Comparison of ENCODE assay signal across 16 cellular contexts in genomic region chr5:34016750-34017149, GRCh38. TPM values are rescaled to one million over a fixed set of nuclear protein-coding genes. Genes with fewer than 3 reads are reported as not detected.
DNase-seq lines count a peak whose midpoint lies in the region; ATAC-seq, FAIRE-seq and TF ChIP-seq lines count a peak whose summit lies in the region.
"Had no signal": no experiment of that assay in that cellular context is flagged by ENCODE, and none has a peak within 500 bp of the region (broad histone marks: within the 10 kb centered on the region; RNA-seq: fewer than 3 reads in every experiment).

No MANE protein-coding gene starts in this region.

- H3K56ac ChIP-seq in IMR-90 (ENCODE audit: extremely low read depth, insufficient read depth, low read length) = no peak overlapping the region

- POLR2A ChIA-PET in IMR-90 (lab: Charles Lee; ENCODE audit: unreplicated experiment) (no interaction called here), HepG2 (lab: Yijun Ruan, JAX) (interaction anchor here (3.1 kb wide), 1 partner anchor 9 kb away, joined by 14 read pairs; the partner anchor contains the start of gene AMACR)

- ATAC-seq in IMR-90 (ENCODE audit: low read depth) = no peak
- no peak for ATAC-seq in HepG2
- ATAC-seq in gastroesophageal sphincter = no peak
- no peak for ATAC-seq in stimulated activated naive B cell treated with anti-CD40 and anti-IgM and Interleukin-4, amounts not matched to agents 10 μg/mL and 1 μg/mL and 100 μg/mL, for 72 hours (replicated peaks)
- ATAC-seq: GM23338 had no signal

- no peaks in the 10 kb centered on the region for H3K79me2 ChIP-seq in HepG2 (ENCODE audit: insufficient read depth, low read length)

- no peaks in the 10 kb centered on the region for H4K20me1 ChIP-seq in IMR-90 (ENCODE audit: insufficient read depth, low read length)
- no peaks in the 10 kb centered on the region for H4K20me1 ChIP-seq in HepG2 (ENCODE audit: insufficient read depth, low read length)

- no peaks in the 10 kb centered on the region for H3K9me1 ChIP-seq in IMR-90 (ENCODE audit: insufficient read depth, low read length)

- H2BK20ac ChIP-seq in IMR-90 (ENCODE audit: low read depth, low read length) = no peak overlapping the region

- no peak for TF ChIP-seq RAD21 in IMR-90 (IDR thresholded peaks at IDR 0.05; ENCODE audit: low read length)
- no peak for TF ChIP-seq RAD21 in HepG2 (CRISPR knock-in tag; IDR thresholded peaks at IDR 0.05)

- peaks cover 5 to 17% of the 10 kb centered on the region in 2 donors for H3K36me3 Mint-ChIP-seq in stimulated activated naive B cell treated with anti-CD40 and anti-IgM and Interleukin-4, amounts not matched to agents 10 μg/mL and 1 μg/mL and 100 μg/mL, for 72 hours

- H3K4me3 ChIP-seq in IMR-90 (ENCODE audit: insufficient read depth, low read depth, low read length) (no peak overlapping the region), bronchial epithelial cell (ENCODE audit: low read depth, low read length) (no peak overlapping the region), HepG2 (replicated peaks in 1 of 3; ENCODE audit: insufficient read depth in 1 of 3, low read depth in 2 of 3, low read length in 3 of 3) (no peak overlapping the region), gastroesophageal sphincter (no peak overlapping the region)
- H3K4me3 ChIP-seq: GM23338 had no signal

- H3K23ac ChIP-seq in IMR-90 (ENCODE audit: low read depth, low read length) = no peak overlapping the region

- H3K14ac ChIP-seq in IMR-90 (replicated peaks; ENCODE audit: low read depth, low read length) = no peak overlapping the region

- H3K4ac ChIP-seq in IMR-90 (ENCODE audit: low read depth, low read length) = no peak overlapping the region

- H3K36me3 ChIP-seq in IMR-90 (ENCODE audit: control insufficient read depth, insufficient read depth, low read length) (no peaks in the 10 kb centered on the region), bronchial epithelial cell (ENCODE audit: control insufficient read depth, insufficient read depth, low read length) (no peaks in the 10 kb centered on the region), HepG2 (replicated peaks in 1 of 2; ENCODE audit: control insufficient read depth in 1 of 2, insufficient read depth in 2 of 2, low read length in 2 of 2) (no peaks in the 10 kb centered on the region; a peak in 1 of 5 replicates), gastroesophageal sphincter (peaks cover 0 to 14% of the 10 kb centered on the region in 2 donors)

- no peak overlapping the region for H3K27ac Mint-ChIP-seq in stimulated activated naive B cell treated with anti-CD40 and anti-IgM and Interleukin-4, amounts not matched to agents 10 μg/mL and 1 μg/mL and 100 μg/mL, for 72 hours
- H3K27ac Mint-ChIP-seq: CD4-positive, alpha-beta T cell; H9 had no signal

- peaks cover 0 to 3% of the 10 kb centered on the region in 2 donors for H3K9me3 Mint-ChIP-seq in stimulated activated naive B cell treated with anti-CD40 and anti-IgM and Interleukin-4, amounts not matched to agents 10 μg/mL and 1 μg/mL and 100 μg/mL, for 72 hours
- H3K9me3 Mint-ChIP-seq: CD4-positive, alpha-beta T cell; GM23338; H9 had no signal

- WGBS in IMR-90 (ENCODE audit: extremely low coverage in 2 of 2, insufficient read length in 1 of 2), 2 experiments = 83% methylated on average over 2 of the region's 2 CpGs; no CpG with 5 or more reads in 1 of the 2 experiments
- WGBS in HepG2 (ENCODE audit: low lambda C conversion rate) = 94% methylated on average over 2 of the region's 2 CpGs
- 48 to 100% methylated on average over 2 of the region's 2 CpGs for WGBS in gastroesophageal sphincter (ENCODE audit: low coverage in 1 of 2), 2 donors

- dilution Hi-C loops in IMR-90 (cut with HindIII; ENCODE audit: low sequenced_read_pairs, unreplicated experiment) = no loop called here

- H3K27me3 ChIP-seq in IMR-90 (ENCODE audit: control insufficient read depth, insufficient read depth, low read length) (no peaks in the 10 kb centered on the region), bronchial epithelial cell (ENCODE audit: control insufficient read depth, insufficient read depth, low read length) (no peaks in the 10 kb centered on the region), HepG2 (ENCODE audit: control insufficient read depth in 1 of 2, insufficient read depth in 2 of 2, low read length in 2 of 2) (no peaks in the 10 kb centered on the region), gastroesophageal sphincter (no peaks in the 10 kb centered on the region)

- H4K91ac ChIP-seq in IMR-90 (ENCODE audit: insufficient read depth, low read depth, low read length) = no peak overlapping the region

- no peak overlapping the region for H2AFZ ChIP-seq in IMR-90 (replicated peaks; ENCODE audit: low read length, poor library complexity)
- no peak overlapping the region for H2AFZ ChIP-seq in HepG2 (ENCODE audit: low read length)
- H2AFZ ChIP-seq: GM23338 had no signal

- no peak overlapping the region for H3K4me3 Mint-ChIP-seq in stimulated activated naive B cell treated with anti-CD40 and anti-IgM and Interleukin-4, amounts not matched to agents 10 μg/mL and 1 μg/mL and 100 μg/mL, for 72 hours
- H3K4me3 Mint-ChIP-seq: CD4-positive, alpha-beta T cell; GM23338; H9 had no signal

- no peak for TF ChIP-seq POLR2A in IMR-90 (IDR thresholded peaks at IDR 0.05; ENCODE audit: low read depth, low read length)
- TF ChIP-seq POLR2A in HepG2 (IDR thresholded peaks at IDR 0.05; ENCODE audit: insufficient read depth in 1 of 2, low read depth in 2 of 2, low read length in 2 of 2) = no peak
- TF ChIP-seq POLR2A in gastroesophageal sphincter (IDR thresholded peaks at IDR 0.05) = no peak

- BruUV-seq in IMR-90 (replicated peaks; lab: Mats Ljungman, UMichigan) = no TSS peak
- no TSS peak for BruUV-seq in HepG2 (replicated peaks; lab: Mats Ljungman, UMichigan)

- H3K4me1 ChIP-seq in IMR-90 (ENCODE audit: control insufficient read depth, insufficient read depth, low read length) (peaks cover 2% of the 10 kb centered on the region; the same call in 1 of the 2 replicates), HepG2 (ENCODE audit: insufficient read depth, low read length) (peaks cover 10% of the 10 kb centered on the region), gastroesophageal sphincter (peaks cover 0 to 4% (median 0%) of the 10 kb centered on the region in 3 donors)

- DNase-seq in IMR-90 (no peak), bronchial epithelial cell (ENCODE audit: low read depth) (peak; percentile 16), HepG2 (ENCODE audit: low spot score) (no peak), NOMO-1 treated with dmso at 0.1 percent for 144 hours (lab: John Stamatoyannopoulos, UW; ENCODE audit: unreplicated experiment) (no peak)
- no peak for DNase-seq in stimulated activated naive B cell treated with anti-CD40 and anti-IgM and Interleukin-4, amounts not matched to agents 10 μg/mL and 1 μg/mL and 100 μg/mL, for 72 hours
- DNase-seq: AML-193; CD4-positive, alpha-beta T cell; DMS153; DMS79 treated with DMSO at 0.1 percent for 48 hours; GF-D8; H9 had no signal

- H2BK120ac ChIP-seq in IMR-90 (ENCODE audit: low read depth, low read length) = no peak overlapping the region

- H3K79me1 ChIP-seq in IMR-90 (ENCODE audit: low read depth in 1 of 2, low read length in 2 of 2) = no peaks in the 10 kb centered on the region

- H4K5ac ChIP-seq in IMR-90 (ENCODE audit: low read depth, low read length) = no peak overlapping the region

- CTCF ChIA-PET in IMR-90 (lab: Yijun Ruan, JAX) (interaction anchor here (0.6 kb wide), 1 partner anchor 11 kb away, joined by 3 read pairs; no protein-coding TSS in a partner anchor), HepG2 (lab: Yijun Ruan, JAX; ENCODE audit: low intra/inter-chr PET ratio, low total read pairs) (no interaction called here)

- H2BK15ac ChIP-seq in IMR-90 (ENCODE audit: low read depth, low read length) = no peak overlapping the region

- H3K9ac ChIP-seq in IMR-90 (ENCODE audit: low read depth, low read length) = no peak overlapping the region
- no peak overlapping the region for H3K9ac ChIP-seq in HepG2 (ENCODE audit: insufficient read depth, low read depth, low read length)

- H2BK5ac ChIP-seq in IMR-90 (ENCODE audit: low read depth, low read length, poor library complexity, severe bottlenecking) = no peak overlapping the region

- TF ChIP-seq CTCF in IMR-90 (conservative IDR thresholded peaks at IDR 0.05; ENCODE audit: low read depth, low read length) (no peak), bronchial epithelial cell (IDR thresholded peaks at IDR 0.05; ENCODE audit: insufficient read depth, low read length, severe bottlenecking) (no peak), HepG2 (CRISPR knock-in tag; IDR thresholded peaks at IDR 0.05) (no peak), gastroesophageal sphincter (IDR thresholded peaks at IDR 0.05) (no peak)

- in situ Hi-C loops in IMR-90 (cut with MboI; ENCODE audit: low sequenced_read_pairs) = no loop called here
- in situ Hi-C loops in HepG2 (cut with HindIII; ENCODE audit: extremely low pct_ligation_motif_present, low pct_unique_long_range_greater_than_20kb) = no loop called here

- H4K8ac ChIP-seq in IMR-90 (ENCODE audit: low read depth in 2 of 2, low read length in 2 of 2) = no peak overlapping the region

- intact Hi-C loops in IMR-90 (cut with micrococcal nuclease) (no loop called here), HepG2 (cut with micrococcal nuclease; ENCODE audit: unreplicated experiment) (no loop called here)

- no peak overlapping the region for H2AK5ac ChIP-seq in IMR-90 (ENCODE audit: low read depth, low read length)

- no peaks in the 10 kb centered on the region for H3K4me1 Mint-ChIP-seq in stimulated activated naive B cell treated with anti-CD40 and anti-IgM and Interleukin-4, amounts not matched to agents 10 μg/mL and 1 μg/mL and 100 μg/mL, for 72 hours

- H3K9me3 ChIP-seq in IMR-90 (ENCODE audit: control insufficient read depth, insufficient read depth, low read length) (no peaks in the 10 kb centered on the region), HepG2 (ENCODE audit: low read length) (no peaks in the 10 kb centered on the region), gastroesophageal sphincter (no peaks in the 10 kb centered on the region)

- H3K18ac ChIP-seq in IMR-90 (ENCODE audit: low read depth, low read length) = no peak overlapping the region

- H3K4me2 ChIP-seq in IMR-90 (ENCODE audit: low read depth, low read length) (no peak overlapping the region), HepG2 (ENCODE audit: low read depth, low read length) (no peak overlapping the region)
- H3K4me2 ChIP-seq: GM23338 had no signal

- no peak overlapping the region for H3K27ac ChIP-seq in IMR-90 (ENCODE audit: insufficient read depth, low read length)
- H3K27ac ChIP-seq in HepG2 (ENCODE audit: extremely low read length, insufficient read depth, low read length) = no peak overlapping the region
- no peak overlapping the region for H3K27ac ChIP-seq in gastroesophageal sphincter
- H3K27ac ChIP-seq: C4-2B had no signal

- H2AK9ac ChIP-seq in IMR-90 (replicated peaks; ENCODE audit: low read depth, low read length, poor library complexity) = no peak overlapping the region

- FAIRE-seq in bronchial epithelial cell (lab: Jason Lieb, UNC) = no peak
- no peak for FAIRE-seq in HepG2 (lab: Jason Lieb, UNC)
- FAIRE-seq: A204.1 had no signal

- TF ChIP-seq EP300 in HepG2 (IDR thresholded peaks at IDR 0.05; ENCODE audit: low read depth in 2 of 2, low read length in 2 of 2) = no peak
- no peak for TF ChIP-seq EP300 in HepG2 (CRISPR knock-in tag; IDR thresholded peaks at IDR 0.05; ENCODE audit: borderline replicate concordance)
- TF ChIP-seq EP300 in gastroesophageal sphincter (IDR thresholded peaks at IDR 0.05) = no peak

- H3K27me3 Mint-ChIP-seq in stimulated activated naive B cell treated with anti-CD40 and anti-IgM and Interleukin-4, amounts not matched to agents 10 μg/mL and 1 μg/mL and 100 μg/mL, for 72 hours = no peaks in the 10 kb centered on the region
- H3K27me3 Mint-ChIP-seq: CD4-positive, alpha-beta T cell had no signal

RNA-seq across cellular contexts. Expression of gene AMACR, which starts 8.9 kb away (rescaled TPM):
- total RNA-seq in IMR-90 (2012; rRNA removed) = 10.0 and 12.9 TPM in 2 replicates
- 7.3 and 8.2 TPM in 2 replicates for polyA plus RNA-seq in IMR-90 (2012; rRNA removed)
- 4.1 and 4.5 TPM in 2 replicates for polyA plus RNA-seq in IMR-90 (2012; cell fraction: cytosol; rRNA removed)
- polyA plus RNA-seq in IMR-90 (2012; cell fraction: nucleus; rRNA removed; ENCODE audit: low replicate concordance) = 2.1 and 3.5 TPM in 2 replicates
- total RNA-seq in bronchial epithelial cell = 6.3 and 6.5 TPM in 2 replicates
- 19.7 and 27.7 TPM in 2 replicates for total RNA-seq in HepG2 (2016; rRNA removed; fragmentation: Illumina TruSeq; extraction: Trizol)
- total RNA-seq in HepG2 (2016; cell fraction: cytosol; rRNA removed; fragmentation: Illumina TruSeq; extraction: Trizol; ENCODE audit: low read depth) = 1.8 and 2.6 TPM in 2 replicates
- total RNA-seq in HepG2 (2016; cell fraction: insoluble cytoplasmic fraction; rRNA removed; fragmentation: Illumina TruSeq; extraction: Trizol) = 20.6 and 25.9 TPM in 2 replicates
- 4.3 and 5.1 TPM in 2 replicates for total RNA-seq in HepG2 (2016; cell fraction: membrane; rRNA removed; fragmentation: Illumina TruSeq; extraction: Trizol)
- total RNA-seq in HepG2 (2016; cell fraction: nucleus; rRNA removed; fragmentation: Illumina TruSeq; extraction: Trizol) = 11.1 and 14.0 TPM in 2 replicates
- 8.9 and 12.8 TPM in 2 replicates for polyA plus RNA-seq in HepG2 (2011; rRNA removed)
- 10.2 and 15.5 TPM in 2 replicates for polyA plus RNA-seq in HepG2 (2011; cell fraction: cytosol; rRNA removed)
- polyA plus RNA-seq in HepG2 (2011; cell fraction: nucleus; rRNA removed) = 8.4 and 8.6 TPM in 2 replicates
- polyA plus RNA-seq in HepG2 (2012) = 18.2 and 29.1 TPM in 2 replicates
- polyA plus RNA-seq in HepG2 (2016; cell fraction: cytosol; fragmentation: Illumina TruSeq; extraction: Trizol; ENCODE audit: low read depth) = 1.9 and 2.0 TPM in 2 replicates
- 26.5 and 27.8 TPM in 2 replicates for polyA plus RNA-seq in HepG2 (2016; cell fraction: insoluble cytoplasmic fraction; fragmentation: Illumina TruSeq; extraction: Trizol; ENCODE audit: low read depth)
- 3.6 and 3.9 TPM in 2 replicates for polyA plus RNA-seq in HepG2 (2016; cell fraction: membrane; fragmentation: Illumina TruSeq; extraction: Trizol; ENCODE audit: low read depth)
- polyA plus RNA-seq in HepG2 (2016; cell fraction: nucleus; fragmentation: Illumina TruSeq; extraction: Trizol; ENCODE audit: insufficient read depth, low read depth) = 12.7 and 13.2 TPM in 2 replicates
- 5.4 and 8.6 TPM in 2 replicates for polyA minus RNA-seq in HepG2 (2011; rRNA and poly(A)+ RNA removed; ENCODE audit: low replicate concordance)
- polyA minus RNA-seq in HepG2 (2011; cell fraction: cytosol; rRNA and poly(A)+ RNA removed) = 10.2 and 11.8 TPM in 2 replicates
- 12.7 and 13.4 TPM in 2 replicates for polyA minus RNA-seq in HepG2 (2011; cell fraction: nucleus; rRNA and poly(A)+ RNA removed)
- total RNA-seq in gastroesophageal sphincter = 10 to 100 TPM; 11.4 to 24.1 (median 16.3) TPM

RNA-seq across cellular contexts. Expression of gene C1QTNF3, which starts 26.3 kb away (rescaled TPM):
- total RNA-seq in IMR-90 (2012; rRNA removed) = 0.28 and 1.4 TPM in 2 replicates
- polyA plus RNA-seq in IMR-90 (2012; rRNA removed) = 0.76 and 1.0 TPM in 2 replicates
- polyA plus RNA-seq in IMR-90 (2012; cell fraction: cytosol; rRNA removed) = 0.05 and 0.35 TPM in 2 replicates
- 1.6 and 7.9 TPM in 2 replicates for polyA plus RNA-seq in IMR-90 (2012; cell fraction: nucleus; rRNA removed; ENCODE audit: low replicate concordance)
- 0.26 TPM in 2 replicates for total RNA-seq in bronchial epithelial cell
- 1.8 and 3.3 TPM in 2 replicates for total RNA-seq in HepG2 (2016; rRNA removed; fragmentation: Illumina TruSeq; extraction: Trizol)
- 0.61 and 0.79 TPM in 2 replicates for total RNA-seq in HepG2 (2016; cell fraction: cytosol; rRNA removed; fragmentation: Illumina TruSeq; extraction: Trizol; ENCODE audit: low read depth)
- 1.5 and 3.2 TPM in 2 replicates for total RNA-seq in HepG2 (2016; cell fraction: insoluble cytoplasmic fraction; rRNA removed; fragmentation: Illumina TruSeq; extraction: Trizol)
- total RNA-seq in HepG2 (2016; cell fraction: membrane; rRNA removed; fragmentation: Illumina TruSeq; extraction: Trizol) = 1.5 and 1.9 TPM in 2 replicates
- total RNA-seq in HepG2 (2016; cell fraction: nucleus; rRNA removed; fragmentation: Illumina TruSeq; extraction: Trizol) = 8.0 and 8.4 TPM in 2 replicates
- 9.1 and 10.8 TPM in 2 replicates for polyA plus RNA-seq in HepG2 (2011; rRNA removed)
- polyA plus RNA-seq in HepG2 (2011; cell fraction: cytosol; rRNA removed) = 1.9 and 3.1 TPM in 2 replicates
- 21.6 and 21.8 TPM in 2 replicates for polyA plus RNA-seq in HepG2 (2011; cell fraction: nucleus; rRNA removed)
- 4.9 and 5.2 TPM in 2 replicates for polyA plus RNA-seq in HepG2 (2012)
- 0.72 and 0.79 TPM in 2 replicates for polyA plus RNA-seq in HepG2 (2016; cell fraction: cytosol; fragmentation: Illumina TruSeq; extraction: Trizol; ENCODE audit: low read depth)
- 2.0 and 3.0 TPM in 2 replicates for polyA plus RNA-seq in HepG2 (2016; cell fraction: insoluble cytoplasmic fraction; fragmentation: Illumina TruSeq; extraction: Trizol; ENCODE audit: low read depth)
- 1.2 and 1.8 TPM in 2 replicates for polyA plus RNA-seq in HepG2 (2016; cell fraction: membrane; fragmentation: Illumina TruSeq; extraction: Trizol; ENCODE audit: low read depth)
- 23.2 and 24.2 TPM in 2 replicates for polyA plus RNA-seq in HepG2 (2016; cell fraction: nucleus; fragmentation: Illumina TruSeq; extraction: Trizol; ENCODE audit: insufficient read depth, low read depth)
- 2.5 and 3.3 TPM in 2 replicates for polyA minus RNA-seq in HepG2 (2011; rRNA and poly(A)+ RNA removed; ENCODE audit: low replicate concordance)
- 0.59 TPM in 1 of 2 replicates, not detected in the other for polyA minus RNA-seq in HepG2 (2011; cell fraction: cytosol; rRNA and poly(A)+ RNA removed)
- polyA minus RNA-seq in HepG2 (2011; cell fraction: nucleus; rRNA and poly(A)+ RNA removed) = 29.5 and 30.0 TPM in 2 replicates
- 10 to 100 TPM in 3 of 4 donors, 1 to 10 TPM in 1; 8.2 to 14.9 (median 13.2) TPM for total RNA-seq in gastroesophageal sphincter

RNA-seq across cellular contexts. Expression of gene SLC45A2, which starts 32.3 kb away (rescaled TPM):
- not detected in 2 replicates for total RNA-seq in IMR-90 (2012; rRNA removed)
- polyA plus RNA-seq in IMR-90 (2012; rRNA removed) = 0.07 TPM in 1 of 2 replicates, not detected in the other
- 0.02 TPM in 1 of 2 replicates, not detected in the other for polyA plus RNA-seq in IMR-90 (2012; cell fraction: cytosol; rRNA removed)
- 0.06 and 0.09 TPM in 2 replicates for polyA plus RNA-seq in IMR-90 (2012; cell fraction: nucleus; rRNA removed; ENCODE audit: low replicate concordance)
- total RNA-seq in bronchial epithelial cell = not detected in 2 replicates
- total RNA-seq in HepG2 (2016; rRNA removed; fragmentation: Illumina TruSeq; extraction: Trizol) = 0.22 TPM in 1 of 2 replicates, not detected in the other
- total RNA-seq in HepG2 (2016; cell fraction: cytosol; rRNA removed; fragmentation: Illumina TruSeq; extraction: Trizol; ENCODE audit: low read depth) = not detected in 2 replicates
- 0.17 TPM in 1 of 2 replicates, not detected in the other for total RNA-seq in HepG2 (2016; cell fraction: insoluble cytoplasmic fraction; rRNA removed; fragmentation: Illumina TruSeq; extraction: Trizol)
- total RNA-seq in HepG2 (2016; cell fraction: membrane; rRNA removed; fragmentation: Illumina TruSeq; extraction: Trizol) = not detected in 2 replicates
- total RNA-seq in HepG2 (2016; cell fraction: nucleus; rRNA removed; fragmentation: Illumina TruSeq; extraction: Trizol) = 0.34 TPM in 1 of 2 replicates, not detected in the other
- 0.13 and 0.24 TPM in 2 replicates for polyA plus RNA-seq in HepG2 (2011; rRNA removed)
- 0.13 TPM in 1 of 2 replicates, not detected in the other for polyA plus RNA-seq in HepG2 (2011; cell fraction: cytosol; rRNA removed)
- polyA plus RNA-seq in HepG2 (2011; cell fraction: nucleus; rRNA removed) = 0.79 and 0.92 TPM in 2 replicates
- polyA plus RNA-seq in HepG2 (2012) = 0.13 and 0.15 TPM in 2 replicates
- polyA plus RNA-seq in HepG2 (2016; cell fraction: cytosol; fragmentation: Illumina TruSeq; extraction: Trizol; ENCODE audit: low read depth) = not detected in 2 replicates
- not detected in 2 replicates for polyA plus RNA-seq in HepG2 (2016; cell fraction: insoluble cytoplasmic fraction; fragmentation: Illumina TruSeq; extraction: Trizol; ENCODE audit: low read depth)
- not detected in 2 replicates for polyA plus RNA-seq in HepG2 (2016; cell fraction: membrane; fragmentation: Illumina TruSeq; extraction: Trizol; ENCODE audit: low read depth)
- not detected in 2 replicates for polyA plus RNA-seq in HepG2 (2016; cell fraction: nucleus; fragmentation: Illumina TruSeq; extraction: Trizol; ENCODE audit: insufficient read depth, low read depth)
- polyA minus RNA-seq in HepG2 (2011; rRNA and poly(A)+ RNA removed; ENCODE audit: low replicate concordance) = 0.66 and 0.80 TPM in 2 replicates
- polyA minus RNA-seq in HepG2 (2011; cell fraction: cytosol; rRNA and poly(A)+ RNA removed) = not detected in 2 replicates
- polyA minus RNA-seq in HepG2 (2011; cell fraction: nucleus; rRNA and poly(A)+ RNA removed) = 2.9 and 4.2 TPM in 2 replicates
- total RNA-seq in gastroesophageal sphincter = under 1 TPM in 1 of 4 donors, not detected in 3; 0.15 TPM
- total RNA-seq: CD4-positive, alpha-beta T cell; GM23338; H9 had no signal
- polyA plus RNA-seq: BJ, GM23338 had no signal
